In the genomic region with DNA sequence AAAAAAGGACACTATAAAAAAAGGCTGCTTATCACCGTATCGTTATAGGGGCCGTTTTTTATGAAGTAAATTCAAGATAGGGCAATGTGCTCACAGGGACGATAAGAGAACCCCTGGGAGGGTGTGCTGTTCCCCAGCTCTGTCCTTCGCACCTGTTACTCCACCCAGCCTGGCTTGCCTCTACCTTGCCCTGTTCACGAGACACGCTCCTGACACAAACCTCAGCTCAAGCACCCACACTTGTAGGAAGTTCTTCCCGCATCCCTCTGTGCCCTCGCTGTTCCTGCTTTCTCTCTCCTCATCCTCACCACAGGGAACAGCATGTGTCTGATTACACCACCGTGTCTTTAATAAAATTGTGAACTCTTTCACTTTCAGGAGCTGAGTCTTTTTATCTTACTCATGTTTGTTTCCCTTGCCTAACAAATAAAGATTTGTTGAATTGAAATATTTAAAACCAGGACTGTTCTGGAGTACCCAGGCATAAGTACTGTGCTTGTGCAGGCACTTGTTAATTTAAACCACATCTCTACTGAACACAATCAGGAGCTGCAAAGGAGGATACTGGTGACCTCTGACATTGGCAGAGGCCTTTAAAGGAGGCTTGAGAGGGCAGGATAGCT, we compare ENCODE assay signal across 21 cellular contexts.
"Had no signal": no experiment of that assay in that cellular context is flagged by ENCODE, and none has a peak within 500 bp of the region (broad histone marks: within the 10 kb centered on the region; RNA-seq: fewer than 3 reads in every experiment).

No MANE protein-coding gene starts in this region.

- H3K4me3 ChIP-seq: MG63 had no signal

- ATAC-seq: HepG2, Panc1, PC-3 had no signal

- FAIRE-seq: HepG2 had no signal

- DNase-seq: MG63; NCI-H1092 treated with DMSO at 0.1 percent for 48 hours; NCI-H1436; NCI-H187; NCI-H2029; NCI-H2081 treated with DMSO at 0.1 percent for 48 hours; NCI-H2171; NCI-H226; NCI-H446; NCI-H510A; NCI-H524 treated with DMSO at 0.1 percent for 48 hours; NCI-H69; NCI-H774; NK-92 treated with Interleukin-12 subunit alpha and Interleukin-12 subunit beta, amount 100 ng/mL, for 24 hours; PC-3; SHP77; SK-N-SH had no signal

- H3K9me3 ChIP-seq: MG63, SK-N-SH had no signal

- H3K27me3 ChIP-seq: MG63 had no signal

- H3K27ac ChIP-seq: KMS-11, RWPE1 had no signal

- H3K9me2 ChIP-seq: SK-N-SH had no signal

- H3K4me2 ChIP-seq: KMS-11, SK-N-SH had no signal

- H3K9ac ChIP-seq: KMS-11, SK-N-SH had no signal
